Comparison of ENCODE assay signal across 8 cellular contexts in the genomic region with DNA sequence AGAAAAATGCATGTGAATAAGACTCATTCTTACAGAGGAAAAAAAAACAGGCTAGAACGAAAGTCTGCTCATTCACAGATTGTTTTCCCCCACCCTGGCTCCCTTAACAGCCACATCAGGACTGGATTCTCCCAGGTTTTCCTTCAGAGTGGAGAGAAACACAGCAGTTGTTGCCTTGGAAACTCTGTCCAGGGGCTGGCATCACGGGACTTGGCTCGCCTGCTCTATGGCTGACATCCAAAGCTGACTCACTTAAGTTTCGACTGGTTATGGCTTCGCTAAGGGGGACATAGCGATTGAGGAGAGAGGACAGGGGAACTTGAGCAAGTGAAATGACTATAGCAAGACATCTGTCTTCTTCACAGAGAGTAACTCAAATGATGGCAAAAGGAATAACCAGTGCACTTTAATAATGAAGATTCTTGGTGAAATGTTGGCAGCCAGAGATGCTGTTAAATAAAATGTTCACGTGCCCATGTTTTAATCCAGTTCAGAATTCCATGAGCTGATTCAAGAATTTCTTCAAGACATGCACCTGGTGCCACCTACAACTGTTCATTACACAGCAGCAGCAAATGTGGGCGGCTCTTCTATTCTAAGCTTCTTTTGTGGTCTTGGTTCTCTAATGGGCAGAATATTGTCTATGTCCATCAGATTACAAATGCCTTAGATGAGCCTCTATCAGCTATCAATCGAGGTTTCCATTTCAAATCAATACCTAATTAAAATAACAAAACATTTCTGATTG. TPM values are rescaled to one million over a fixed set of nuclear protein-coding genes. Genes with fewer than 3 reads are reported as not detected.
A peak's percentile ranks its signal among the peaks of the same experiment; 100 is the strongest.
DNase-seq lines count a peak whose midpoint lies in the region; ATAC-seq and TF ChIP-seq lines count a peak whose summit lies in the region.

No MANE protein-coding gene starts in this region.

- CTCF ChIA-PET in HEK293 (lab: Yijun Ruan, JAX), result interaction anchor here (0.6 to 5.1 kb wide), 20 partner anchors 9 to 654 kb away, joined by 3 to 71 read pairs (median 4); a partner anchor contains a TSS

- H3K27me3 ChIP-seq in RWPE2 (ENCODE audit: insufficient read depth, poor library complexity, severe bottlenecking) (no peaks in the 10 kb centered on the region), rectal smooth muscle tissue (ENCODE audit: control insufficient read depth, insufficient read depth, low read length) (no peaks in the 10 kb centered on the region)

- POLR2A ChIA-PET in HEK293 (lab: Yijun Ruan, JAX), result interaction anchor here (1.3 to 1.5 kb wide), 2 partner anchors 9 to 22 kb away, joined by 3 read pairs; a partner anchor contains a TSS

- H3K4me3 ChIP-seq in HEK293 (ENCODE audit: low read depth, low read length) (no peak overlapping the region), RWPE2 (ENCODE audit: severe bottlenecking) (no peak overlapping the region), rectal smooth muscle tissue (ENCODE audit: low read length) (peak overlapping the region; percentile 7)

- H3K4me3 Mint-ChIP-seq in glutamatergic neuron (ENCODE audit: unreplicated experiment), result peak overlapping the region; percentile 8

- TF ChIP-seq CTCF in HEK293 (tag by site-specific recombination; IDR thresholded peaks at IDR 0.05) (no peak), RWPE2 (IDR thresholded peaks at IDR 0.05; ENCODE audit: poor library complexity, severe bottlenecking) (no peak), glutamatergic neuron (IDR thresholded peaks at IDR 0.05; ENCODE audit: partially characterized antibody, unreplicated experiment) (no peak)

- no peaks in the 10 kb centered on the region for H3K36me3 Mint-ChIP-seq in glutamatergic neuron (ENCODE audit: unreplicated experiment)

- H3K27ac Mint-ChIP-seq in glutamatergic neuron (ENCODE audit: unreplicated experiment), result no peak overlapping the region

- ATAC-seq in RWPE2 (ENCODE audit: low read depth) (peak; percentile 66), GM21825 (IDR thresholded peaks at IDR 0.05; ENCODE audit: unreplicated experiment) (no peak), HG03457 (IDR thresholded peaks at IDR 0.05; ENCODE audit: unreplicated experiment) (no peak)

- no peaks in the 10 kb centered on the region for H3K9me3 Mint-ChIP-seq in glutamatergic neuron (ENCODE audit: unreplicated experiment)

- no peak overlapping the region for H3K9ac ChIP-seq in rectal smooth muscle tissue (ENCODE audit: low read length)

- peaks cover 18% of the 10 kb centered on the region for H3K4me1 Mint-ChIP-seq in glutamatergic neuron (ENCODE audit: low read depth, unreplicated experiment)

- no peaks in the 10 kb centered on the region for H3K9me3 ChIP-seq in HEK293 (ENCODE audit: control insufficient read depth, insufficient read depth, low read depth, low read length)
- H3K9me3 ChIP-seq in RWPE2 (ENCODE audit: severe bottlenecking), result no peaks in the 10 kb centered on the region

- no peaks in the 10 kb centered on the region for H3K27me3 Mint-ChIP-seq in glutamatergic neuron (ENCODE audit: unreplicated experiment)

- H3K36me3 ChIP-seq in HEK293 (ENCODE audit: control insufficient read depth in 2 of 2, insufficient read depth in 1 of 2, low read length in 2 of 2) (no peaks in the 10 kb centered on the region), RWPE2 (ENCODE audit: low read depth) (no peaks in the 10 kb centered on the region), rectal smooth muscle tissue (ENCODE audit: control insufficient read depth, insufficient read depth, low read length) (no peaks in the 10 kb centered on the region)

- peaks cover 9% of the 10 kb centered on the region for H3K4me1 ChIP-seq in HEK293 (ENCODE audit: control insufficient read depth, insufficient read depth, low read length)
- H3K4me1 ChIP-seq in RWPE2 (ENCODE audit: insufficient read depth, poor library complexity, severe bottlenecking), result peaks cover 3% of the 10 kb centered on the region
- peaks cover 16% of the 10 kb centered on the region for H3K4me1 ChIP-seq in rectal smooth muscle tissue (ENCODE audit: control insufficient read depth, insufficient read depth, low read length)

- H3K27ac ChIP-seq in HEK293 (ENCODE audit: extremely low read depth, low read depth, low read length) (no peak overlapping the region), RWPE2 (ENCODE audit: poor library complexity, severe bottlenecking) (no peak overlapping the region), rectal smooth muscle tissue (ENCODE audit: low read depth, low read length) (peak overlapping the region; percentile 16)

- DNase-seq in RWPE2 (ENCODE audit: low spot score) (no peak), glutamatergic neuron (peak; percentile 34)
- DNase-seq in activated naive CD4-positive, alpha-beta T cell treated with anti-CD3 and anti-CD28 coated beads, Interleukin-2, amount 50 U/mL, for 16 hours, result no peak
- DNase-seq in activated effector memory CD4-positive, alpha-beta T cell treated with anti-CD3 and anti-CD28 coated beads, Interleukin-2, amount 50 U/mL, for 16 hours, result no peak

TF ChIP-seq in HEK293, 187 proteins besides CTCF, POLR2A, EP300 and RAD21 (continues in another document):
- no peak for TF ChIP-seq YY1 (tag by site-specific recombination; IDR thresholded peaks at IDR 0.05)
- TF ChIP-seq ZNF548 (tag by site-specific recombination; IDR thresholded peaks at IDR 0.05), result no peak
- TF ChIP-seq, protein P1, sequence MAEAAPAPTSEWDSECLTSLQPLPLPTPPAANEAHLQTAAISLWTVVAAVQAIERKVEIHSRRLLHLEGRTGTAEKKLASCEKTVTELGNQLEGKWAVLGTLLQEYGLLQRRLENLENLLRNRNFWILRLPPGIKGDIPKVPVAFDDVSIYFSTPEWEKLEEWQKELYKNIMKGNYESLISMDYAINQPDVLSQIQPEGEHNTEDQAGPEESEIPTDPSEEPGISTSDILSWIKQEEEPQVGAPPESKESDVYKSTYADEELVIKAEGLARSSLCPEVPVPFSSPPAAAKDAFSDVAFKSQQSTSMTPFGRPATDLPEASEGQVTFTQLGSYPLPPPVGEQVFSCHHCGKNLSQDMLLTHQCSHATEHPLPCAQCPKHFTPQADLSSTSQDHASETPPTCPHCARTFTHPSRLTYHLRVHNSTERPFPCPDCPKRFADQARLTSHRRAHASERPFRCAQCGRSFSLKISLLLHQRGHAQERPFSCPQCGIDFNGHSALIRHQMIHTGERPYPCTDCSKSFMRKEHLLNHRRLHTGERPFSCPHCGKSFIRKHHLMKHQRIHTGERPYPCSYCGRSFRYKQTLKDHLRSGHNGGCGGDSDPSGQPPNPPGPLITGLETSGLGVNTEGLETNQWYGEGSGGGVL (tag by site-specific recombination; IDR thresholded peaks at IDR 0.05), result no peak
- 0 out of 2 replicates have a peak, but pooled peaks have one; percentile 21 for TF ChIP-seq ZNF366 (tag by site-specific recombination; conservative IDR thresholded peaks at IDR 0.05)
- no peak for TF ChIP-seq ZNF416 (tag by site-specific recombination; IDR thresholded peaks at IDR 0.05)
- TF ChIP-seq, protein P2, sequence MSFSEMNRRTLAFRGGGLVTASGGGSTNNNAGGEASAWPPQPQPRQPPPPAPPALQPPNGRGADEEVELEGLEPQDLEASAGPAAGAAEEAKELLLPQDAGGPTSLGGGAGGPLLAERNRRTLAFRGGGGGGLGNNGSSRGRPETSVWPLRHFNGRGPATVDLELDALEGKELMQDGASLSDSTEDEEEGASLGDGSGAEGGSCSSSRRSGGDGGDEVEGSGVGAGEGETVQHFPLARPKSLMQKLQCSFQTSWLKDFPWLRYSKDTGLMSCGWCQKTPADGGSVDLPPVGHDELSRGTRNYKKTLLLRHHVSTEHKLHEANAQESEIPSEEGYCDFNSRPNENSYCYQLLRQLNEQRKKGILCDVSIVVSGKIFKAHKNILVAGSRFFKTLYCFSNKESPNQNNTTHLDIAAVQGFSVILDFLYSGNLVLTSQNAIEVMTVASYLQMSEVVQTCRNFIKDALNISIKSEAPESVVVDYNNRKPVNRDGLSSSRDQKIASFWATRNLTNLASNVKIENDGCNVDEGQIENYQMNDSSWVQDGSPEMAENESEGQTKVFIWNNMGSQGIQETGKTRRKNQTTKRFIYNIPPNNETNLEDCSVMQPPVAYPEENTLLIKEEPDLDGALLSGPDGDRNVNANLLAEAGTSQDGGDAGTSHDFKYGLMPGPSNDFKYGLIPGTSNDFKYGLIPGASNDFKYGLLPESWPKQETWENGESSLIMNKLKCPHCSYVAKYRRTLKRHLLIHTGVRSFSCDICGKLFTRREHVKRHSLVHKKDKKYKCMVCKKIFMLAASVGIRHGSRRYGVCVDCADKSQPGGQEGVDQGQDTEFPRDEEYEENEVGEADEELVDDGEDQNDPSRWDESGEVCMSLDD (tag by site-specific recombination; IDR thresholded peaks at IDR 0.05), result no peak
- TF ChIP-seq, protein P3, sequence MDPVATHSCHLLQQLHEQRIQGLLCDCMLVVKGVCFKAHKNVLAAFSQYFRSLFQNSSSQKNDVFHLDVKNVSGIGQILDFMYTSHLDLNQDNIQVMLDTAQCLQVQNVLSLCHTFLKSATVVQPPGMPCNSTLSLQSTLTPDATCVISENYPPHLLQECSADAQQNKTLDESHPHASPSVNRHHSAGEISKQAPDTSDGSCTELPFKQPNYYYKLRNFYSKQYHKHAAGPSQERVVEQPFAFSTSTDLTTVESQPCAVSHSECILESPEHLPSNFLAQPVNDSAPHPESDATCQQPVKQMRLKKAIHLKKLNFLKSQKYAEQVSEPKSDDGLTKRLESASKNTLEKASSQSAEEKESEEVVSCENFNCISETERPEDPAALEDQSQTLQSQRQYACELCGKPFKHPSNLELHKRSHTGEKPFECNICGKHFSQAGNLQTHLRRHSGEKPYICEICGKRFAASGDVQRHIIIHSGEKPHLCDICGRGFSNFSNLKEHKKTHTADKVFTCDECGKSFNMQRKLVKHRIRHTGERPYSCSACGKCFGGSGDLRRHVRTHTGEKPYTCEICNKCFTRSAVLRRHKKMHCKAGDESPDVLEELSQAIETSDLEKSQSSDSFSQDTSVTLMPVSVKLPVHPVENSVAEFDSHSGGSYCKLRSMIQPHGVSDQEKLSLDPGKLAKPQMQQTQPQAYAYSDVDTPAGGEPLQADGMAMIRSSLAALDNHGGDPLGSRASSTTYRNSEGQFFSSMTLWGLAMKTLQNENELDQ (tag by site-specific recombination; IDR thresholded peaks at IDR 0.05; ENCODE audit: low read depth), result no peak
- TF ChIP-seq, protein P4, sequence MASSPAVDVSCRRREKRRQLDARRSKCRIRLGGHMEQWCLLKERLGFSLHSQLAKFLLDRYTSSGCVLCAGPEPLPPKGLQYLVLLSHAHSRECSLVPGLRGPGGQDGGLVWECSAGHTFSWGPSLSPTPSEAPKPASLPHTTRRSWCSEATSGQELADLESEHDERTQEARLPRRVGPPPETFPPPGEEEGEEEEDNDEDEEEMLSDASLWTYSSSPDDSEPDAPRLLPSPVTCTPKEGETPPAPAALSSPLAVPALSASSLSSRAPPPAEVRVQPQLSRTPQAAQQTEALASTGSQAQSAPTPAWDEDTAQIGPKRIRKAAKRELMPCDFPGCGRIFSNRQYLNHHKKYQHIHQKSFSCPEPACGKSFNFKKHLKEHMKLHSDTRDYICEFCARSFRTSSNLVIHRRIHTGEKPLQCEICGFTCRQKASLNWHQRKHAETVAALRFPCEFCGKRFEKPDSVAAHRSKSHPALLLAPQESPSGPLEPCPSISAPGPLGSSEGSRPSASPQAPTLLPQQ (tag by site-specific recombination; IDR thresholded peaks at IDR 0.05), result peak; percentile 54; the same call in 1 of the 2 replicates

RNA-seq across cellular contexts. Expression of a gene that starts 21.8 kb away (rescaled TPM):
- 12.6 TPM for total RNA-seq in glutamatergic neuron (ENCODE audit: unreplicated experiment)

RNA-seq across cellular contexts. Expression of a gene that starts 41.6 kb away (rescaled TPM):
- not detected for total RNA-seq in glutamatergic neuron (ENCODE audit: unreplicated experiment)
